In genomic region chr11:128216198-128216597, GRCh38 we compare ENCODE assay signal across 35 cellular contexts.
"Had no signal": no experiment of that assay in that cellular context is flagged by ENCODE, and none has a peak within 500 bp of the region (broad histone marks: within the 10 kb centered on the region; RNA-seq: fewer than 3 reads in every experiment).

No MANE protein-coding gene starts in this region.

- DNase-seq: Karpas-422, Kasumi-1, KG1, MG63, MM.1S, MV-4-11, NCI-H1048, NCI-H1092, NCI-H1092 treated with DMSO at 0.1 percent for 48 hours, NCI-H1105, NCI-H1105 treated with DMSO at 0.1 percent for 48 hours, NCI-H1417, NCI-H1417 treated with DMSO at 0.1 percent for 48 hours, NCI-H1436, NCI-H1436 treated with DMSO at 0.1 percent for 48 hours, NCI-H146, NCI-H1694, NCI-H1694 treated with DMSO at 0.1 percent for 48 hours, NCI-H187, NCI-H187 treated with DMSO at 0.1 percent for 48 hours, NCI-H1930, NCI-H2029, NCI-H2029 treated with DMSO at 0.1 percent for 48 hours, NCI-H2081, NCI-H2081 treated with DMSO at 0.1 percent for 48 hours, NCI-H2107, NCI-H2171, NCI-H2171 treated with DMSO at 0.1 percent for 48 hours, NCI-H2227 treated with DMSO at 0.1 percent for 48 hours, NCI-H226, NCI-H345, NCI-H446, NCI-H446 treated with DMSO at 0.1 percent for 48 hours, NCI-H510A had no signal

- H3K27me3 ChIP-seq: MG63 had no signal

- H3K9me3 ChIP-seq: MG63 had no signal

- H3K9ac ChIP-seq: KMS-11 had no signal

- H3K4me3 ChIP-seq: MG63 had no signal

- H3K4me2 ChIP-seq: KMS-11 had no signal

- H3K36me3 ChIP-seq: MG63 had no signal

- H3K27ac ChIP-seq: KMS-11 had no signal
